In the genomic region with DNA sequence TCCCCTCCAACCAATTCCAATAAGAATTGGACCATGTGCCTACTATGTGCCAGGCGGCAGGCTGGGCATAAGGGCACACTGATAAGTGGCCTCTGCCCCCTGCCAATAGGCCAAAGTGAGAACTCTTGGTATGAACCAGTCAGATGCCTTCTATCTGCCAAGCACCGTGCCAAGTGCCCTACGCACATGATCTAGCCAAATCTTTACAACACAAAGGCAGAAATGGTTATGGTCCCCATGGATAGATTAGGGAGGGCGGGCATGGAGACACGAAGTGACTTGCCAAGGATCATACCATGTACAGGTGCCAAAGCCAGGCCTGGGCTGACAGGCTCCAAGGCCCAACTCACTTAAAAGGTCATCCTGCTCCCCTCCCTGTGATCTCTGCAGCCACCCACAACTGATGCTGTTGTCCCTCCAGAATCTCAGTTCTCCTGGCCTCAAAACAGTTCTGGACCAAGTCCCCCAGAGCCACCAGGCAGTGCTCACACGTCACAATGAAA, we compare ENCODE assay signal across 23 cellular contexts. TPM values are rescaled to one million over a fixed set of nuclear protein-coding genes. Genes with fewer than 3 reads are reported as not detected.
DNase-seq lines count a peak whose midpoint lies in the region; ATAC-seq and TF ChIP-seq lines count a peak whose summit lies in the region.
"Had no signal": no experiment of that assay in that cellular context is flagged by ENCODE, and none has a peak within 500 bp of the region (broad histone marks: within the 10 kb centered on the region; RNA-seq: fewer than 3 reads in every experiment).

No MANE protein-coding gene starts in this region.

- H3K79me1 ChIP-seq in neuronal stem cell (ENCODE audit: low read depth, low read length), result peaks cover 3% of the 10 kb centered on the region

- H3K36me3 ChIP-seq in neuronal stem cell (replicated peaks in 1 of 2; ENCODE audit: control insufficient read depth in 2 of 2, insufficient read depth in 2 of 2, low read length in 2 of 2) (no peaks in the 10 kb centered on the region), transverse colon (no peaks in the 10 kb centered on the region)
- H3K36me3 ChIP-seq: BE2C, SJCRH30 had no signal

- H4K91ac ChIP-seq in neuronal stem cell (ENCODE audit: low read depth, low read length, poor library complexity), result no peak overlapping the region

- H2BK15ac ChIP-seq in neuronal stem cell (ENCODE audit: low read length), result no peak overlapping the region

- H3K27ac ChIP-seq in neuronal stem cell (replicated peaks; ENCODE audit: low read length) (no peak overlapping the region), transverse colon (peak overlapping the region in 3 of 4 donors; percentile 22 to 87 (median 80))
- H3K27ac ChIP-seq: A549, SJCRH30 had no signal

- peak overlapping the region; percentile 0 for H3K23ac ChIP-seq in neuronal stem cell (ENCODE audit: low read depth, low read length, poor library complexity)

- H2BK12ac ChIP-seq in neuronal stem cell (ENCODE audit: low read length), result no peak overlapping the region

- ATAC-seq in Right ventricle myocardium inferior (peak; percentile 45), left cardiac atrium (no peak), GM18907 (IDR thresholded peaks at IDR 0.05; ENCODE audit: unreplicated experiment) (no peak)
- ATAC-seq: A549, Panc1 had no signal

- no CpG with 5 or more reads among the region's 6 CpGs for WGBS in neuronal stem cell (ENCODE audit: extremely low coverage in 2 of 2, insufficient read length in 2 of 2, insufficient replicate concordance in 1 of 2), 2 donors
- 80 to 83% methylated on average over 1 to 6 of the region's 6 CpGs for WGBS in transverse colon (ENCODE audit: low coverage in 1 of 2), 2 donors

- H4K8ac ChIP-seq in neuronal stem cell (ENCODE audit: low read depth, low read length), result no peak overlapping the region

- no peak overlapping the region for H2BK5ac ChIP-seq in neuronal stem cell (ENCODE audit: low read length)

- TF ChIP-seq CTCF in glutamatergic neuron (IDR thresholded peaks at IDR 0.05; ENCODE audit: partially characterized antibody, unreplicated experiment) (no peak), transverse colon (IDR thresholded peaks at IDR 0.05) (no peak)

- no peak overlapping the region for H3K4me2 ChIP-seq in neuronal stem cell (ENCODE audit: insufficient read depth, low read length, poor library complexity, severe bottlenecking)
- H3K4me2 ChIP-seq: A549 had no signal

- H3K4me3 Mint-ChIP-seq in glutamatergic neuron (ENCODE audit: unreplicated experiment), result no peak overlapping the region
- H3K4me3 Mint-ChIP-seq: CD4-positive, CD25-positive, alpha-beta regulatory T cell had no signal

- no peaks in the 10 kb centered on the region for H3K36me3 Mint-ChIP-seq in glutamatergic neuron (ENCODE audit: unreplicated experiment)
- H3K36me3 Mint-ChIP-seq: CD4-positive, CD25-positive, alpha-beta regulatory T cell had no signal

- intact Hi-C loops in Right ventricle myocardium inferior (cut with DNase I) (no loop called here), left cardiac atrium (cut with DNase I) (no loop called here), transverse colon (cut with DNase I; ENCODE audit: low total_unique reads) (no loop called here)

- H2AK5ac ChIP-seq in neuronal stem cell (ENCODE audit: low read depth, low read length), result no peak overlapping the region

- H3K9ac ChIP-seq in neuronal stem cell (ENCODE audit: low read depth, low read length, poor library complexity), result no peak overlapping the region

- H3K27me3 ChIP-seq in neuronal stem cell (ENCODE audit: control insufficient read depth in 3 of 3, insufficient read depth in 3 of 3, low read depth in 1 of 3, low read length in 3 of 3), result peaks cover 0 to 20% (median 0%) of the 10 kb centered on the region in 3 experiments
- no peaks in the 10 kb centered on the region for H3K27me3 ChIP-seq in transverse colon
- H3K27me3 ChIP-seq: BE2C, SJCRH30 had no signal

- no peak for DNase-seq in Right ventricle myocardium inferior (ENCODE audit: missing footprints)
- DNase-seq in left cardiac atrium, result no peak
- no peak for DNase-seq in glutamatergic neuron
- DNase-seq in neuronal stem cell (ENCODE audit: low spot score), result no peak
- DNase-seq in transverse colon, result no peak
- DNase-seq in hepatic stellate cell (ENCODE audit: low spot score), result no peak
- DNase-seq in NCI-H526 treated with DMSO at 0.1 percent for 48 hours (lab: John Stamatoyannopoulos, UW), result no peak
- DNase-seq: BE2C; CD4-positive, CD25-positive, alpha-beta regulatory T cell; EL; GF-D8; H7; KG1; NCI-H1092 treated with DMSO at 0.1 percent for 48 hours; NCI-H1436 treated with DMSO at 0.1 percent for 48 hours; NCI-H1930; NCI-H2227 treated with DMSO at 0.1 percent for 48 hours; NCI-H510A; NCI-H748 treated with DMSO at 0.1 percent for 48 hours; SJCRH30 had no signal

- H2AFZ ChIP-seq in neuronal stem cell (ENCODE audit: low read length), result no peak overlapping the region

- in situ Hi-C loops in transverse colon (cut with MboI; ENCODE audit: low pct_ligation_motif_present in 1 of 4, low pct_unique_long_range_greater_than_20kb in 1 of 4, low sequenced_read_pairs in 3 of 4), result no loop called here

- peak overlapping the region; percentile 11 for H3K27ac Mint-ChIP-seq in glutamatergic neuron (ENCODE audit: unreplicated experiment)
- H3K27ac Mint-ChIP-seq: CD4-positive, CD25-positive, alpha-beta regulatory T cell had no signal

- no peak overlapping the region for H2BK120ac ChIP-seq in neuronal stem cell (ENCODE audit: low read depth, low read length)

- H3K4ac ChIP-seq in neuronal stem cell (ENCODE audit: low read length), result no peak overlapping the region

- no peak for TF ChIP-seq EP300 in transverse colon (IDR thresholded peaks at IDR 0.05; ENCODE audit: low read depth)

- H3K14ac ChIP-seq in neuronal stem cell (ENCODE audit: low read length), result no peak overlapping the region

- peaks cover 13 to 14% of the 10 kb centered on the region in 2 donors for H3K4me1 ChIP-seq in neuronal stem cell (ENCODE audit: control insufficient read depth in 2 of 2, insufficient read depth in 1 of 2, low read depth in 1 of 2, low read length in 2 of 2)
- H3K4me1 ChIP-seq in transverse colon, result peaks cover 35 to 79% (median 65%) of the 10 kb centered on the region in 4 donors
- H3K4me1 ChIP-seq: A549, BE2C had no signal

- H3K9me3 ChIP-seq in neuronal stem cell (replicated peaks in 1 of 2; ENCODE audit: control insufficient read depth in 2 of 2, insufficient read depth in 1 of 2, low read depth in 1 of 2, low read length in 2 of 2) (no peaks in the 10 kb centered on the region), transverse colon (no peaks in the 10 kb centered on the region)
- H3K9me3 ChIP-seq: A549, BE2C, SJCRH30 had no signal

- no peak overlapping the region for H3K18ac ChIP-seq in neuronal stem cell (ENCODE audit: low read length)

- peaks cover 9% of the 10 kb centered on the region for H3K4me1 Mint-ChIP-seq in glutamatergic neuron (ENCODE audit: low read depth, unreplicated experiment)
- H3K4me1 Mint-ChIP-seq: CD4-positive, CD25-positive, alpha-beta regulatory T cell had no signal

- no peak overlapping the region for H3K4me3 ChIP-seq in neuronal stem cell (ENCODE audit: low read length in 2 of 2)
- H3K4me3 ChIP-seq in transverse colon, result no peak overlapping the region
- H3K4me3 ChIP-seq: A549, SJCRH30 had no signal

- TF ChIP-seq POLR2A in transverse colon (IDR thresholded peaks at IDR 0.05), result no peak

- H3K9me3 Mint-ChIP-seq in glutamatergic neuron (ENCODE audit: unreplicated experiment), result peaks cover 3% of the 10 kb centered on the region

- H3K27me3 Mint-ChIP-seq in glutamatergic neuron (ENCODE audit: unreplicated experiment), result peaks cover 3% of the 10 kb centered on the region

RNA-seq across cellular contexts. Expression of a gene that starts 32.1 kb away (rescaled TPM):
- total RNA-seq in Right ventricle myocardium inferior (58.2 TPM), left cardiac atrium (10 to 100 TPM; 37.6 to 68.2 TPM), glutamatergic neuron (ENCODE audit: unreplicated experiment) (18.3 TPM), transverse colon (100 to 1,000 TPM in 2 of 4 donors, 10 to 100 TPM in 2; 39.1 to 215 (median 115) TPM)
- 12.5 TPM for polyA plus RNA-seq in neuronal stem cell (2013, experiment 1 of 2)
- 13.3 TPM for polyA plus RNA-seq in neuronal stem cell (2013, experiment 2 of 2)
